ENCODE assay signal across 1 cellular context in genomic region chr11:74009675-74010305, GRCh38.
TF ChIP-seq lines count a peak whose summit lies in the region.

No MANE protein-coding gene starts in this region.

TF ChIP-seq in HepG2, 621 proteins besides CTCF, POLR2A, EP300 and RAD21:
- TF ChIP-seq ZBTB40 (IDR thresholded peaks at IDR 0.05) (no peak), ZBTB40 (CRISPR knock-in tag; IDR thresholded peaks at IDR 0.05) (no peak), SMYD3 (CRISPR knock-in tag; IDR thresholded peaks at IDR 0.05) (no peak), ZNF225 (CRISPR knock-in tag; IDR thresholded peaks at IDR 0.05) (no peak), TOPORS (CRISPR knock-in tag; IDR thresholded peaks at IDR 0.05) (no peak), ZNF780A (CRISPR knock-in tag; IDR thresholded peaks at IDR 0.05) (no peak)
